Comparison of ENCODE assay signal across 8 cellular contexts in genomic region chr20:46970937-46971630, GRCh38.
A peak's percentile ranks its signal among the peaks of the same experiment; 100 is the strongest.
DNase-seq lines count a peak whose midpoint lies in the region; ATAC-seq and TF ChIP-seq lines count a peak whose summit lies in the region.

No MANE protein-coding gene starts in this region.

- peaks cover 29% of the 10 kb centered on the region for H3K27me3 Mint-ChIP-seq in Calu3 (ENCODE audit: unreplicated experiment)

- H3K27ac Mint-ChIP-seq in Calu3 (ENCODE audit: unreplicated experiment): peak overlapping the region; percentile 30

- H3K4me1 Mint-ChIP-seq in Calu3 (ENCODE audit: low read depth, unreplicated experiment): peaks cover 24% of the 10 kb centered on the region

- H3K9me3 Mint-ChIP-seq in Calu3 (ENCODE audit: low read depth, unreplicated experiment): no peaks in the 10 kb centered on the region

- no peak for TF ChIP-seq CTCF in Calu3 (IDR thresholded peaks at IDR 0.05; ENCODE audit: unreplicated experiment)

- ATAC-seq in HG03432 (IDR thresholded peaks at IDR 0.05; ENCODE audit: unreplicated experiment) (no peak), GM18868 (IDR thresholded peaks at IDR 0.05; ENCODE audit: unreplicated experiment) (no peak), HG03565 (IDR thresholded peaks at IDR 0.05; ENCODE audit: unreplicated experiment) (no peak)

- H3K4me3 Mint-ChIP-seq in Calu3 (ENCODE audit: low read depth, unreplicated experiment): no peak overlapping the region

- BruUV-seq in Calu3 (replicated peaks; lab: Mats Ljungman, UMichigan): no TSS peak

- DNase-seq in Calu3: peak; percentile 71
- DNase-seq in HT-29 (ENCODE audit: low spot score): peak; percentile 68
- peak; percentile 41 for DNase-seq in T1000 (lab: John Stamatoyannopoulos, UW)
- peak; percentile 90 for DNase-seq in iPS-NIHi11 (ENCODE audit: low spot score)
- no peak for DNase-seq in ecto neural progenitor cell (ENCODE audit: low spot score)

- intact Hi-C loops in Calu3 (cut with micrococcal nuclease; ENCODE audit: unreplicated experiment): no loop called here

- CTCF ChIA-PET in Calu3 (lab: Charles Lee): interaction anchor here (1.0 to 1.1 kb wide), 3 partner anchors 19 to 25 kb away, joined by 3 read pairs; no protein-coding TSS in a partner anchor

- H3K36me3 Mint-ChIP-seq in Calu3 (ENCODE audit: insufficient read depth, unreplicated experiment): no peaks in the 10 kb centered on the region
